ENCODE assay signal across 20 cellular contexts in the genomic region with DNA sequence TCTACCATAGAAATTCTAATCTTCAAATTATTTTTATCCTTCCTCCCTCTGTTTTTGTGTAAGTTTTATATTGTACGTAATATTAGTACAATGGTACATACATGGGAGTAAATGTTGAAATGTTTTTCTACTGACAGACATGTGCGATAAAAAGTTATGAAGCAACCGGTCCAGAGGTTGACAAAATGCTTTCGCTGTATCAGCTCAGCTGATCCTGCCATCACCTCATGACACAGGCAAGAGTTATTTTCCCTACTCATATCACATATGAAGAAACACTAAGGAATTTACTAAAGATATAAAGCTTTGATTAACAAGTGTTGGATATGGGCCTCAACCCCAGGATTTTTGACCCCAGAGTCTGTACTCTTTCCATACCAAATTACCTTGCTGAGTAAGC.
"Had no signal": no experiment of that assay in that cellular context is flagged by ENCODE, and none has a peak within 500 bp of the region (broad histone marks: within the 10 kb centered on the region; RNA-seq: fewer than 3 reads in every experiment).

No MANE protein-coding gene starts in this region.

- H3K27ac ChIP-seq: coronary artery, dorsolateral prefrontal cortex, foreskin keratinocyte, ovary, right atrium auricular region, sigmoid colon, stomach, thoracic aorta, transverse colon had no signal

- H3K4me3 ChIP-seq: coronary artery, dorsolateral prefrontal cortex, ovary, right atrium auricular region, sigmoid colon, stomach, thoracic aorta, transverse colon had no signal

- H3K4me1 Mint-ChIP-seq: neural crest cell had no signal

- H3K27me3 ChIP-seq: foreskin keratinocyte, ovary, right atrium auricular region, sigmoid colon, stomach, transverse colon had no signal

- H3K4me1 ChIP-seq: foreskin keratinocyte, right atrium auricular region, sigmoid colon, stomach, transverse colon had no signal

- FAIRE-seq: small intestine had no signal

- H3K9me3 ChIP-seq: ovary, sigmoid colon, thoracic aorta, transverse colon had no signal

- H3K4me3 Mint-ChIP-seq: naive thymus-derived CD4-positive, alpha-beta T cell; neural crest cell had no signal

- H3K27ac Mint-ChIP-seq: naive thymus-derived CD4-positive, alpha-beta T cell had no signal

- DNase-seq: cerebellar nuclear complex; dorsolateral prefrontal cortex; effector CD8-positive, alpha-beta T cell; foreskin keratinocyte; islet precursor cell; mammary epithelial cell; naive thymus-derived CD4-positive, alpha-beta T cell; nucleus accumbens; ovary; sigmoid colon; small intestine; stimulated activated CD4-positive, alpha-beta T cell treated with anti-CD3 and anti-CD28 coated beads, Interleukin-12 subunit alpha, Interleukin-12 subunit beta, amount 100 ng/mL, for 4 hours; stimulated activated naive CD4-positive, alpha-beta T cell; stomach; substantia nigra; transverse colon had no signal

- H3K27me3 Mint-ChIP-seq: naive thymus-derived CD4-positive, alpha-beta T cell had no signal

- H3K36me3 ChIP-seq: ovary, right atrium auricular region, sigmoid colon, stomach, thoracic aorta, transverse colon had no signal
